Comparison of ENCODE assay signal across 30 cellular contexts in the genomic region with DNA sequence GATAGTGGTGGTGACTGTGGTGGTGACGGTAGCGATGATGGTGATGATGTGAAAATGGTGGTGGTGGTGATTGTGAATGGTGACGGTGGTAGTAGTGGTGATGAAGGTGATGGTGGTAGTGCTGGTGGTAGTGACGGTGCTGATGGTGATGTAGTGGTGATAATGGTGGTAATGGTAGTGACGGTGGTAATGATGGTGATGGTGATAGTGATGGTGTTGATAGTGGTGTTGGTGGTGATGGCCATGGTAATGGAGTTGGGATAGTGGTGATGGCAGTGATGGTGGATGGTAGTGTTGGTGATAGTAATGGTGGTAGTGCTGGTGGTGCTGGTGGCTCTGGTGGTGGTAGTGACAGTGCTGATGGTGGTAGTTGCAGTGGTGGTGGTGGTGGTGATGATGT. TPM values are rescaled to one million over a fixed set of nuclear protein-coding genes. Genes with fewer than 3 reads are reported as not detected.
"Had no signal": no experiment of that assay in that cellular context is flagged by ENCODE, and none has a peak within 500 bp of the region (broad histone marks: within the 10 kb centered on the region; RNA-seq: fewer than 3 reads in every experiment).

No MANE protein-coding gene starts in this region.

- H3K27ac ChIP-seq: brain microvascular endothelial cell, coronary artery, dorsolateral prefrontal cortex, WERI-Rb-1 had no signal

- FAIRE-seq: astrocyte, bronchial epithelial cell, frontal cortex had no signal

- H3K4me3 ChIP-seq: coronary artery, dorsolateral prefrontal cortex had no signal

- H3K36me3 ChIP-seq: brain microvascular endothelial cell, WERI-Rb-1 had no signal

- DNase-seq: activated B cell treated with CpG ODN at 0.5 μM for 24 hours; activated CD4-positive, alpha-beta T cell treated with anti-CD3 and anti-CD28 coated beads for 48 hours; activated CD4-positive, alpha-beta T cell treated with anti-CD3 and anti-CD28 coated beads, Interleukin-2, amount 50 U/mL, for 1 hour; activated CD4-positive, alpha-beta T cell treated with anti-CD3 and anti-CD28 coated beads, Interleukin-2, amount 50 U/mL, for 48 hours; activated CD8-positive, alpha-beta memory T cell treated with anti-CD3 and anti-CD28 coated beads for 24 hours; activated CD8-positive, alpha-beta T cell treated with anti-CD3 and anti-CD28 coated beads for 36 hours; activated effector memory CD4-positive, alpha-beta T cell treated with Interleukin-2 at 50 U/mL for 16 hours; activated gamma-delta T cell treated with Interleukin-2 at 50 U/mL for 16 hours; activated naive CD4-positive, alpha-beta T cell treated with anti-CD3 and anti-CD28 coated beads, Interleukin-2, amount 50 U/mL, for 16 hours; activated naive CD4-positive, alpha-beta T cell treated with Interleukin-2 at 50 U/mL for 16 hours; activated T-cell treated with anti-CD3 and anti-CD28 coated beads, Interleukin-2, amount 50 U/mL, for 4 hours; amniotic stem cell; anterior cingulate cortex; brain microvascular endothelial cell; effector memory CD4-positive, alpha-beta T cell; endodermal cell; foreskin fibroblast; head of caudate nucleus; T-helper 17 cell; T1000; WERI-Rb-1 had no signal

- H3K27me3 ChIP-seq: brain microvascular endothelial cell had no signal

- ATAC-seq: activated CD4-positive, CD25-positive, alpha-beta regulatory T cell treated with anti-CD3 and anti-CD28 coated beads, Interleukin-2, amount 50 U/mL, for 24 hours; activated CD8-positive, alpha-beta T cell treated with anti-CD3 and anti-CD28 coated beads for 36 hours; activated T-cell treated with anti-CD3 and anti-CD28 coated beads, Interleukin-2, amount 50 U/mL, for 4 hours; activated T-helper 17 cell treated with anti-CD3 and anti-CD28 coated beads, Interleukin-2, amount 50 U/mL, for 72 hours; esophagus mucosa; T-helper 17 cell had no signal

RNA-seq across cellular contexts. Expression of gene RBFOX1, which starts 14.7 kb away (rescaled TPM):
- total RNA-seq: activated B cell treated with CpG ODN at 0.5 μM for 24 hours; activated CD8-positive, alpha-beta T cell treated with anti-CD3 and anti-CD28 coated beads for 36 hours; activated T-cell treated with anti-CD3 and anti-CD28 coated beads, Interleukin-2, amount 50 U/mL, for 4 hours; activated T-helper 17 cell treated with anti-CD3 and anti-CD28 coated beads, Interleukin-2, amount 50 U/mL, for 72 hours; bronchial epithelial cell; epithelial cell of proximal tubule; esophagus mucosa; T-helper 17 cell had no signal
